Comparison of ENCODE assay signal across 28 cellular contexts in genomic region chr13:40129467-40129866, GRCh38.
"Had no signal": no experiment of that assay in that cellular context is flagged by ENCODE, and none has a peak within 500 bp of the region (broad histone marks: within the 10 kb centered on the region; RNA-seq: fewer than 3 reads in every experiment).

No MANE protein-coding gene starts in this region.

- H3K9me3 Mint-ChIP-seq: activated naive CD4-positive, alpha-beta T cell treated with anti-CD3 and anti-CD28 coated beads, Interleukin-2, amount 50 U/mL, for 24 hours; central memory CD8-positive, alpha-beta T cell had no signal

- H3K4me3 Mint-ChIP-seq: activated CD4-positive, alpha-beta memory T cell treated with anti-CD3 and anti-CD28 coated beads for 36 hours; activated CD4-positive, alpha-beta T cell treated with anti-CD3 and anti-CD28 coated beads, Interleukin-2, amount 10 ng/mL, durations not matched to agents 7 days and 5 days; activated naive CD4-positive, alpha-beta T cell treated with anti-CD3 and anti-CD28 coated beads, Interleukin-2, amount 50 U/mL, for 24 hours; brain; central memory CD8-positive, alpha-beta T cell; T-helper 17 cell; WTC11 had no signal

- H3K4me3 ChIP-seq: PC-9 had no signal

- H3K27ac Mint-ChIP-seq: activated CD4-positive, alpha-beta memory T cell treated with anti-CD3 and anti-CD28 coated beads for 36 hours; activated CD4-positive, alpha-beta T cell treated with anti-CD3 and anti-CD28 coated beads, Interleukin-2, amount 10 ng/mL, durations not matched to agents 7 days and 5 days; activated naive CD4-positive, alpha-beta T cell treated with anti-CD3 and anti-CD28 coated beads, Interleukin-2, amount 50 U/mL, for 24 hours; brain; T-helper 17 cell; WTC11 had no signal

- ATAC-seq: activated T-cell treated with anti-CD3 and anti-CD28 coated beads, Interleukin-2, amount 50 U/mL, for 72 hours; T-helper 17 cell; WTC11 had no signal

- DNase-seq: activated CD4-positive, alpha-beta memory T cell treated with anti-CD3 and anti-CD28 coated beads for 36 hours; activated CD4-positive, alpha-beta T cell treated with anti-CD3 and anti-CD28 coated beads, Interleukin-2, amount 10 ng/mL, durations not matched to agents 7 days and 5 days; activated CD4-positive, CD25-positive, alpha-beta regulatory T cell treated with anti-CD3 and anti-CD28 coated beads, Interleukin-2, amount 50 U/mL, for 72 hours; activated CD8-positive, alpha-beta memory T cell treated with anti-CD3 and anti-CD28 coated beads, Interleukin-2, amount 50 U/mL, for 4 hours; activated effector memory CD4-positive, alpha-beta T cell treated with Interleukin-2 at 50 U/mL for 16 hours; activated naive CD4-positive, alpha-beta T cell; activated T-cell treated with anti-CD3 and anti-CD28 coated beads, Interleukin-2, amount 50 U/mL, for 72 hours; amygdala; cortex of kidney; Kasumi-1; NCI-H1092; NCI-H1417; NCI-H1694; NCI-H2029; NCI-H2107; NCI-H2171 treated with DMSO at 0.1 percent for 48 hours; NCI-H345; NCI-H510A; NCI-H526 treated with DMSO at 0.1 percent for 48 hours; NCI-H82; PC-9; SIG-M5; T-helper 17 cell; T-helper 9 cell had no signal

- H3K27me3 Mint-ChIP-seq: activated CD4-positive, alpha-beta memory T cell treated with anti-CD3 and anti-CD28 coated beads for 36 hours; activated CD4-positive, alpha-beta T cell treated with anti-CD3 and anti-CD28 coated beads, Interleukin-2, amount 10 ng/mL, durations not matched to agents 7 days and 5 days; activated naive CD4-positive, alpha-beta T cell treated with anti-CD3 and anti-CD28 coated beads, Interleukin-2, amount 50 U/mL, for 24 hours; central memory CD8-positive, alpha-beta T cell; T-helper 17 cell had no signal

- H3K27ac ChIP-seq: PC-9 had no signal

- H3K36me3 Mint-ChIP-seq: brain had no signal
